ENCODE assay signal across 17 cellular contexts in genomic region chr21:38837806-38838461, GRCh38. TPM values are rescaled to one million over a fixed set of nuclear protein-coding genes. Genes with fewer than 3 reads are reported as not detected.
A peak's percentile ranks its signal among the peaks of the same experiment; 100 is the strongest.
DNase-seq lines count a peak whose midpoint lies in the region; ATAC-seq, FAIRE-seq and TF ChIP-seq lines count a peak whose summit lies in the region.
"Had no signal": no experiment of that assay in that cellular context is flagged by ENCODE, and none has a peak within 500 bp of the region (broad histone marks: within the 10 kb centered on the region; RNA-seq: fewer than 3 reads in every experiment).

No MANE protein-coding gene starts in this region.

- peak; percentile 30; the same call in 1 of the 2 replicates for TF ChIP-seq EP300 in K562 (IDR thresholded peaks at IDR 0.05; ENCODE audit: low read length)

- ATAC-seq in DND-41 (ENCODE audit: insufficient read depth, low read depth): peak; percentile 52
- ATAC-seq in K562: peak; percentile 64

- no peak overlapping the region for H4K91ac ChIP-seq in neuronal stem cell (ENCODE audit: low read depth, low read length, poor library complexity)

- peak overlapping the region; percentile 52 for H3K18ac ChIP-seq in neuronal stem cell (ENCODE audit: low read length)

- no peak overlapping the region for H2AK5ac ChIP-seq in neuronal stem cell (ENCODE audit: low read depth, low read length)

- peak; percentile 37 for FAIRE-seq in K562 (lab: Jason Lieb, UNC)
- FAIRE-seq: D721Med, H54, HTR-8/SVneo had no signal

- H3K4me3 ChIP-seq in DND-41 (ENCODE audit: low read depth in 1 of 2, low read length in 2 of 2) (no peak overlapping the region), K562 (no peak overlapping the region), neuronal stem cell (ENCODE audit: low read length in 2 of 2) (no peak overlapping the region)

- H3K4ac ChIP-seq in neuronal stem cell (ENCODE audit: low read length): no peak overlapping the region

- 54% methylated on average over 5 of the region's 5 CpGs for WGBS in K562 (ENCODE audit: insufficient coverage, low coverage, missing lambda C conversion rate)
- no CpG with 5 or more reads among the region's 5 CpGs for WGBS in neuronal stem cell (ENCODE audit: extremely low coverage in 2 of 2, insufficient read length in 2 of 2, insufficient replicate concordance in 1 of 2), 2 donors

- H2BK12ac ChIP-seq in neuronal stem cell (ENCODE audit: low read length): no peak overlapping the region

- no peak overlapping the region for H3K14ac ChIP-seq in neuronal stem cell (ENCODE audit: low read length)

- no peak for TF ChIP-seq POLR2A in K562 (conservative IDR thresholded peaks at IDR 0.05)

- no peak for TF ChIP-seq RAD21 in K562 (CRISPR knock-in tag; conservative IDR thresholded peaks at IDR 0.05 in 1 of 2, IDR thresholded peaks at IDR 0.05 in 1 of 2)

- in situ Hi-C loops in K562 (cut with MboI): no loop called here

- H3K27ac ChIP-seq in DND-41 (ENCODE audit: low read length) (no peak overlapping the region), K562 (ENCODE audit: extremely low read depth, low read depth, low read length) (no peak overlapping the region), neuronal stem cell (replicated peaks; ENCODE audit: low read length) (no peak overlapping the region)
- H3K27ac ChIP-seq: C4-2B, HL-60 had no signal

- no peaks in the 10 kb centered on the region for H3K79me2 ChIP-seq in DND-41 (ENCODE audit: insufficient read depth, low read length)
- no peaks in the 10 kb centered on the region for H3K79me2 ChIP-seq in K562 (ENCODE audit: control insufficient read depth, insufficient read depth, low read length)

- no peak overlapping the region for H3K23ac ChIP-seq in neuronal stem cell (ENCODE audit: low read depth, low read length, poor library complexity)

- H3K9ac ChIP-seq in DND-41 (ENCODE audit: low read depth, low read length): no peak overlapping the region
- H3K9ac ChIP-seq in K562 (ENCODE audit: insufficient read depth in 1 of 2, low read depth in 2 of 2, low read length in 2 of 2): no peak overlapping the region
- peak overlapping the region; percentile 2 for H3K9ac ChIP-seq in neuronal stem cell (ENCODE audit: low read depth, low read length, poor library complexity)

- intact Hi-C loops in K562 (cut with micrococcal nuclease): no loop called here

- no peak overlapping the region for H2BK15ac ChIP-seq in neuronal stem cell (ENCODE audit: low read length)

- H3K4me2 ChIP-seq in DND-41 (ENCODE audit: insufficient read depth, low read length) (no peak overlapping the region), K562 (ENCODE audit: insufficient read depth, low read length) (peak overlapping the region; percentile 4; the same call in 1 of the 2 replicates), neuronal stem cell (ENCODE audit: insufficient read depth, low read length, poor library complexity, severe bottlenecking) (no peak overlapping the region)

- H3K9me1 ChIP-seq in K562 (ENCODE audit: control insufficient read depth, insufficient read depth, low read length): no peaks in the 10 kb centered on the region

- H2BK5ac ChIP-seq in neuronal stem cell (ENCODE audit: low read length): no peak overlapping the region

- H4K8ac ChIP-seq in neuronal stem cell (ENCODE audit: low read depth, low read length): no peak overlapping the region

- H3K79me1 ChIP-seq in neuronal stem cell (ENCODE audit: low read depth, low read length): no peaks in the 10 kb centered on the region

- H3K27me3 ChIP-seq in DND-41 (ENCODE audit: insufficient read depth, low read length, poor library complexity) (no peaks in the 10 kb centered on the region), K562 (ENCODE audit: control insufficient read depth in 2 of 2, insufficient read depth in 2 of 2, low read length in 2 of 2) (no peaks in the 10 kb centered on the region), neuronal stem cell (ENCODE audit: control insufficient read depth in 3 of 3, insufficient read depth in 3 of 3, low read depth in 1 of 3, low read length in 3 of 3) (no peaks in the 10 kb centered on the region)

- DNase-seq in DND-41 (no peak), OCI-M1 (lab: John Stamatoyannopoulos, UW) (peak; percentile 43), K562 (ENCODE audit: extremely low read depth in 1 of 4, low spot score in 3 of 4) (peak in 1 of 4 experiments; percentile 56), neuronal stem cell (ENCODE audit: low spot score) (no peak), cerebellar nuclear complex (lab: John Stamatoyannopoulos, UW) (no peak), kidney glomerular epithelial cell (lab: John Stamatoyannopoulos, UW) (no peak), germinal center (ENCODE audit: low spot score) (no peak)
- DNase-seq: AML-193, Kasumi-1, NCI-H1092 treated with DMSO at 0.1 percent for 48 hours, NCI-H2081, SHP77 treated with DMSO at 0.1 percent for 48 hours had no signal

- H3K4me1 ChIP-seq in DND-41 (ENCODE audit: insufficient read depth, low read length): 0 out of 2 replicates have a peak, but pooled peaks cover 6% of the 10 kb centered on the region
- H3K4me1 ChIP-seq in K562 (replicated peaks in 1 of 2; ENCODE audit: control insufficient read depth in 2 of 2, insufficient read depth in 2 of 2, low read length in 2 of 2): peaks cover 8 to 18% of the 10 kb centered on the region in 2 experiments; a peak in 3 of 5 replicates
- H3K4me1 ChIP-seq in neuronal stem cell (ENCODE audit: control insufficient read depth in 2 of 2, insufficient read depth in 1 of 2, low read depth in 1 of 2, low read length in 2 of 2): no peaks in the 10 kb centered on the region

- POLR2A ChIA-PET in K562 (lab: Yijun Ruan, JAX): interaction anchor here (0.6 to 2.2 kb wide), 3 partner anchors 12 to 1689 kb away, joined by 4 to 12 read pairs (median 5); no protein-coding TSS in a partner anchor

- H2AFZ ChIP-seq in DND-41 (ENCODE audit: low read depth, low read length): 0 out of 2 replicates have a peak overlapping the region, but pooled peaks have one; percentile 16
- H2AFZ ChIP-seq in K562 (ENCODE audit: low read depth, low read length): peak overlapping the region; percentile 73
- no peak overlapping the region for H2AFZ ChIP-seq in neuronal stem cell (ENCODE audit: low read length)

- H2BK120ac ChIP-seq in neuronal stem cell (ENCODE audit: low read depth, low read length): no peak overlapping the region

- H3K36me3 ChIP-seq in DND-41 (ENCODE audit: insufficient read depth, low read length) (no peaks in the 10 kb centered on the region), K562 (ENCODE audit: control insufficient read depth, insufficient read depth, low read length) (no peaks in the 10 kb centered on the region), neuronal stem cell (replicated peaks in 1 of 2; ENCODE audit: control insufficient read depth in 2 of 2, insufficient read depth in 2 of 2, low read length in 2 of 2) (no peaks in the 10 kb centered on the region)

- TF ChIP-seq CTCF in DND-41 (IDR thresholded peaks at IDR 0.05; ENCODE audit: borderline replicate concordance, extremely low read depth, low read length, poor library complexity, severe bottlenecking): no peak
- no peak for TF ChIP-seq CTCF in K562 (IDR thresholded peaks at IDR 0.05 in 2 of 3, conservative IDR thresholded peaks at IDR 0.05 in 1 of 3; ENCODE audit: insufficient read depth in 2 of 3, low read depth in 1 of 3, low read length in 3 of 3)

- CTCF ChIA-PET in K562 (lab: Yijun Ruan, JAX; ENCODE audit: low intra/inter-chr PET ratio): no interaction called here

- H3K9me3 ChIP-seq in DND-41 (ENCODE audit: insufficient read depth, low read length, severe bottlenecking): no peaks in the 10 kb centered on the region
- H3K9me3 ChIP-seq in K562 (replicated peaks; ENCODE audit: control insufficient read depth, insufficient read depth, low read depth, low read length): no peaks in the 10 kb centered on the region
- H3K9me3 ChIP-seq in neuronal stem cell (replicated peaks in 1 of 2; ENCODE audit: control insufficient read depth in 2 of 2, insufficient read depth in 1 of 2, low read depth in 1 of 2, low read length in 2 of 2): no peaks in the 10 kb centered on the region

- no peaks in the 10 kb centered on the region for H4K20me1 ChIP-seq in DND-41 (ENCODE audit: insufficient read depth, low read length)
- no peaks in the 10 kb centered on the region for H4K20me1 ChIP-seq in K562 (replicated peaks; ENCODE audit: control insufficient read depth, insufficient read depth, low read length)

- BruUV-seq in K562 (replicated peaks; lab: Mats Ljungman, UMichigan): no TSS peak

TF ChIP-seq in K562, 482 proteins besides CTCF, POLR2A, EP300 and RAD21 (continues in another document):
- TF ChIP-seq ZBTB1 (CRISPR knock-in tag; IDR thresholded peaks at IDR 0.05; ENCODE audit: borderline replicate concordance, low read depth) (no peak), ARNT (IDR thresholded peaks at IDR 0.05) (peak in 1 of 2 experiments; percentile 12; a peak in 1 of 4 replicates), ZNF766 (CRISPR knock-in tag; conservative IDR thresholded peaks at IDR 0.05) (0 out of 2 replicates have a peak, but pooled peaks have one; percentile 47)

RNA-seq across cellular contexts. Expression of gene ETS2, which starts 32.2 kb away (rescaled TPM):
- total RNA-seq in K562 (2011; cell fraction: chromatin; rRNA removed; ENCODE audit: low replicate concordance): 11.0 and 16.7 TPM in 2 replicates
- 10.9 and 16.3 TPM in 2 replicates for total RNA-seq in K562 (2011; cell fraction: nucleolus; rRNA removed)
- total RNA-seq in K562 (2011; cell fraction: nucleoplasm; rRNA removed): 9.7 and 11.9 TPM in 2 replicates
- total RNA-seq in K562 (2014; rRNA removed): 12.2 and 13.1 TPM in 2 replicates
- total RNA-seq in K562 (2014; rRNA removed; fragmentation: Illumina TruSeq; extraction: Trizol): 11.2 and 11.5 TPM in 2 replicates
- total RNA-seq in K562 (2015; rRNA removed; fragmentation: Illumina TruSeq; extraction: Trizol): 14.0 and 15.4 TPM in 2 replicates
- 24.4 and 26.2 TPM in 2 replicates for total RNA-seq in K562 (2021)
- 8.7 and 10.5 TPM in 2 replicates for polyA plus RNA-seq in K562 (2011; rRNA removed)
- 5.4 and 6.5 TPM in 2 replicates for polyA plus RNA-seq in K562 (2011; cell fraction: cytosol; rRNA removed)
- 17.0 and 22.9 TPM in 2 replicates for polyA plus RNA-seq in K562 (2011; cell fraction: nucleus; rRNA removed)
- 12.5 and 19.4 TPM in 2 replicates for polyA plus RNA-seq in K562 (2012)
- 17.9 and 24.2 TPM in 2 replicates for polyA plus RNA-seq in K562 (2014; fragmentation: Illumina TruSeq; extraction: Trizol)
- 1 to 10 TPM; 1.7 to 2.2 TPM for polyA plus RNA-seq in K562 (2014; fragmentation: Nextera tagmentation; extraction: Ambion mirVana)
- 12.8 and 13.7 TPM in 2 replicates for polyA plus RNA-seq in K562 (2014; rRNA removed)
- polyA minus RNA-seq in K562 (2011; rRNA and poly(A)+ RNA removed): 6.7 and 7.2 TPM in 2 replicates
- 7.4 and 11.6 TPM in 2 replicates for polyA minus RNA-seq in K562 (2011; cell fraction: cytosol; rRNA and poly(A)+ RNA removed)
- 9.2 and 9.9 TPM in 2 replicates for polyA minus RNA-seq in K562 (2011; cell fraction: nucleus; rRNA and poly(A)+ RNA removed)
- 16.6 TPM for polyA plus RNA-seq in neuronal stem cell (2013, experiment 1 of 2)
- polyA plus RNA-seq in neuronal stem cell (2013, experiment 2 of 2): 16.6 TPM
